29 cellular contexts compared by ENCODE assay signal in the genomic region with DNA sequence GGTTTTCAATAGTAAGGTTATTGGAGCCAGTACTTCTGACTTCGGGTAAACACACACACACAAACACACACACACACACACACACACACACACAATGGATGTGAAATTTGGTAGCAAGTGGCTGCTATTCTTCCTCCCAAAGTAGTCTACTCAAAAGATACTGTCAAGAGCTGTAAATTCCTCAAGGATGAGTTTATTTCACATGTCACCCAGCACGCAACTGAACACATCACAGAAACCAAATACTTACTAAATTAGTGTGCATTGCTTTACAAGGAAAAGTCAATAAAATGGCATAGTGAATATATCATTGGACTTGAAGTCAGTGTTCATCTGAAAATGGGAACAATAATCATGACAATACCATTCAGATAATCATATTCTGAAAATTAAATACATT. TPM values are rescaled to one million over a fixed set of nuclear protein-coding genes. Genes with fewer than 3 reads are reported as not detected.
DNase-seq lines count a peak whose midpoint lies in the region; ATAC-seq, FAIRE-seq and TF ChIP-seq lines count a peak whose summit lies in the region.
"Had no signal": no experiment of that assay in that cellular context is flagged by ENCODE, and none has a peak within 500 bp of the region (broad histone marks: within the 10 kb centered on the region; RNA-seq: fewer than 3 reads in every experiment).

No MANE protein-coding gene starts in this region.

- H3K4me1 Mint-ChIP-seq in natural killer cell treated with Interleukin-12 subunit alpha and Interleukin-12 subunit beta and Interleukin-15 and Interleukin-18, amount 100 ng/mL, for 72 hours (ENCODE audit: low read depth in 2 of 2), result no peaks in the 10 kb centered on the region
- H3K4me1 Mint-ChIP-seq: activated CD4-positive, alpha-beta T cell treated with anti-CD3 and anti-CD28 coated beads, Interleukin-2, amount 10 ng/mL, durations not matched to agents 7 days and 5 days; activated naive CD8-positive, alpha-beta T cell treated with anti-CD3 and anti-CD28 coated beads for 36 hours; H9; naive thymus-derived CD4-positive, alpha-beta T cell; T-cell; WTC11 had no signal

- FAIRE-seq in H54 (lab: Jason Lieb, UNC), result peak; percentile 78
- FAIRE-seq: endometrium, GM12891, keratinocyte had no signal

- H3K14ac ChIP-seq in mesenchymal stem cell (ENCODE audit: low read length in 2 of 2), result no peak overlapping the region

- WGBS in mesenchymal stem cell, result 33% methylated on average over 2 of the region's 2 CpGs
- 63 to 89% methylated on average over 2 of the region's 2 CpGs for WGBS in thyroid gland, 2 donors

- no peaks in the 10 kb centered on the region for H3K9me3 ChIP-seq in mesenchymal stem cell (ENCODE audit: control insufficient read depth, low read length)
- no peaks in the 10 kb centered on the region for H3K9me3 ChIP-seq in thyroid gland
- H3K9me3 ChIP-seq: spleen had no signal

- no peaks in the 10 kb centered on the region for H3K79me1 ChIP-seq in mesenchymal stem cell (replicated peaks; ENCODE audit: low read length, poor library complexity, severe bottlenecking)

- H3K27ac Mint-ChIP-seq in natural killer cell treated with Interleukin-12 subunit alpha and Interleukin-12 subunit beta and Interleukin-15 and Interleukin-18, amount 100 ng/mL, for 72 hours, result no peak overlapping the region
- H3K27ac Mint-ChIP-seq: activated CD4-positive, alpha-beta T cell treated with anti-CD3 and anti-CD28 coated beads, Interleukin-2, amount 10 ng/mL, durations not matched to agents 7 days and 5 days; activated naive CD8-positive, alpha-beta T cell treated with anti-CD3 and anti-CD28 coated beads for 36 hours; CD4-positive, alpha-beta T cell; dendritic cell treated with granulocyte-macrophage colony-stimulating factor and Interleukin-4, amounts not matched to agents 40 ng/mL and 50 ng/mL, for 4 days; H9; naive thymus-derived CD4-positive, alpha-beta T cell; T-cell; WTC11 had no signal

- TF ChIP-seq POLR2A in H54 (IDR thresholded peaks at IDR 0.05; ENCODE audit: low read depth, low read length), result no peak
- no peak for TF ChIP-seq POLR2A in thyroid gland (IDR thresholded peaks at IDR 0.05)

- H3K9ac ChIP-seq in mesenchymal stem cell (ENCODE audit: low read length), result no peak overlapping the region

- no peak overlapping the region for H3K23ac ChIP-seq in mesenchymal stem cell (ENCODE audit: low read length in 2 of 2)

- H3K4ac ChIP-seq in mesenchymal stem cell (ENCODE audit: low read depth in 1 of 2, low read length in 2 of 2), result no peak overlapping the region

- H3K4me3 ChIP-seq in epithelial cell of esophagus (ENCODE audit: low read length) (no peak overlapping the region), mesenchymal stem cell (ENCODE audit: insufficient read depth in 1 of 2, low read depth in 1 of 2, low read length in 2 of 2) (no peak overlapping the region), thyroid gland (replicated peaks in 1 of 3) (no peak overlapping the region)
- H3K4me3 ChIP-seq: spleen had no signal

- no peak overlapping the region for H3K4me2 ChIP-seq in mesenchymal stem cell (ENCODE audit: low read length, poor library complexity, severe bottlenecking)

- no peaks in the 10 kb centered on the region for H3K4me1 ChIP-seq in mesenchymal stem cell (ENCODE audit: control insufficient read depth, insufficient read depth, low read depth, low read length)
- H3K4me1 ChIP-seq in thyroid gland, result no peaks in the 10 kb centered on the region
- H3K4me1 ChIP-seq: spleen had no signal

- peaks cover 13% of the 10 kb centered on the region for H3K36me3 Mint-ChIP-seq in natural killer cell treated with Interleukin-12 subunit alpha and Interleukin-12 subunit beta and Interleukin-15 and Interleukin-18, amount 100 ng/mL, for 72 hours

- H2BK120ac ChIP-seq in mesenchymal stem cell (ENCODE audit: low read depth, low read length), result no peak overlapping the region

- H3K27me3 Mint-ChIP-seq in natural killer cell treated with Interleukin-12 subunit alpha and Interleukin-12 subunit beta and Interleukin-15 and Interleukin-18, amount 100 ng/mL, for 72 hours, result no peaks in the 10 kb centered on the region
- H3K27me3 Mint-ChIP-seq: activated CD4-positive, alpha-beta T cell treated with anti-CD3 and anti-CD28 coated beads, Interleukin-2, amount 10 ng/mL, durations not matched to agents 7 days and 5 days; activated naive CD8-positive, alpha-beta T cell treated with anti-CD3 and anti-CD28 coated beads for 36 hours; CD4-positive, alpha-beta T cell; dendritic cell treated with granulocyte-macrophage colony-stimulating factor and Interleukin-4, amounts not matched to agents 40 ng/mL and 50 ng/mL, for 4 days; naive thymus-derived CD4-positive, alpha-beta T cell; T-cell had no signal

- H3K9me3 Mint-ChIP-seq in natural killer cell treated with Interleukin-12 subunit alpha and Interleukin-12 subunit beta and Interleukin-15 and Interleukin-18, amount 100 ng/mL, for 72 hours, result no peaks in the 10 kb centered on the region
- H3K9me3 Mint-ChIP-seq: activated CD4-positive, alpha-beta T cell treated with anti-CD3 and anti-CD28 coated beads, Interleukin-2, amount 10 ng/mL, durations not matched to agents 7 days and 5 days; activated naive CD8-positive, alpha-beta T cell treated with anti-CD3 and anti-CD28 coated beads for 36 hours; CD4-positive, alpha-beta T cell; dendritic cell treated with granulocyte-macrophage colony-stimulating factor and Interleukin-4, amounts not matched to agents 40 ng/mL and 50 ng/mL, for 4 days; H9 had no signal

- intact Hi-C loops in thyroid gland (cut with DNase I), result no loop called here

- peaks cover 0 to 47% of the 10 kb centered on the region in 2 experiments for H3K36me3 ChIP-seq in mesenchymal stem cell (ENCODE audit: control insufficient read depth in 1 of 2, insufficient read depth in 2 of 2, low read depth in 1 of 2, low read length in 2 of 2)
- peaks cover 14 to 23% of the 10 kb centered on the region in 2 donors for H3K36me3 ChIP-seq in thyroid gland

- TF ChIP-seq CTCF in epithelial cell of esophagus (IDR thresholded peaks at IDR 0.05; ENCODE audit: insufficient read depth, low read depth, low read length, missing control alignments), result no peak
- TF ChIP-seq CTCF in thyroid gland (IDR thresholded peaks at IDR 0.05), result no peak

- no peak overlapping the region for H3K18ac ChIP-seq in mesenchymal stem cell (ENCODE audit: low read depth in 1 of 2, low read length in 2 of 2)

- peak; percentile 1 for DNase-seq in H54 (ENCODE audit: insufficient read length, low spot score)
- peak; percentile 8 for DNase-seq in NCI-H226
- peak; percentile 40 for DNase-seq in epithelial cell of esophagus (ENCODE audit: low read depth)
- peak; percentile 28 for DNase-seq in mesenchymal stem cell
- no peak for DNase-seq in natural killer cell treated with Interleukin-12 subunit alpha and Interleukin-12 subunit beta and Interleukin-15 and Interleukin-18, amount 100 ng/mL, for 72 hours (ENCODE audit: low spot score)
- no peak for DNase-seq in hippocampal formation (lab: John Stamatoyannopoulos, UW)
- DNase-seq in thyroid gland, result no peak
- DNase-seq in GDM1 (lab: John Stamatoyannopoulos, UW), result no peak
- DNase-seq: activated CD4-positive, alpha-beta T cell treated with anti-CD3 and anti-CD28 coated beads, Interleukin-2, amount 10 ng/mL, durations not matched to agents 7 days and 5 days; activated effector memory CD4-positive, alpha-beta T cell treated with anti-CD3 and anti-CD28 coated beads, Interleukin-2, amount 50 U/mL, for 16 hours; activated naive CD8-positive, alpha-beta T cell treated with anti-CD3 and anti-CD28 coated beads for 36 hours; activated T-cell treated with anti-CD3 and anti-CD28 coated beads, Interleukin-2, amount 50 U/mL, for 1 hour; CD4-positive, alpha-beta T cell; central memory CD4-positive, alpha-beta T cell; H9; Kasumi-1; naive thymus-derived CD4-positive, alpha-beta T cell; NCI-H1048; right cardiac atrium; spleen; stimulated activated CD4-positive, alpha-beta T cell treated with anti-CD3 and anti-CD28 coated beads, Interleukin-2, amount 100 ng/mL, for 24 hours; stimulated activated naive CD8-positive, alpha-beta T cell treated with anti-CD3 and anti-CD28 coated beads, Interleukin-15, Interleukin-2, amounts not matched to agents 100 U/mL and 50 U/mL, for 24 hours; T-cell had no signal

- H2BK15ac ChIP-seq in mesenchymal stem cell (ENCODE audit: low read depth, poor library complexity, severe bottlenecking), result no peak overlapping the region

- no peak overlapping the region for H2BK5ac ChIP-seq in mesenchymal stem cell (ENCODE audit: low read depth, low read length, poor library complexity, severe bottlenecking)

- no peak overlapping the region for H4K8ac ChIP-seq in mesenchymal stem cell (ENCODE audit: low read length)

- H2AFZ ChIP-seq in mesenchymal stem cell (ENCODE audit: low read depth, low read length), result no peak overlapping the region

- no peak for ATAC-seq in natural killer cell treated with Interleukin-12 subunit alpha and Interleukin-12 subunit beta and Interleukin-15 and Interleukin-18, amount 100 ng/mL, for 72 hours
- ATAC-seq: naive thymus-derived CD4-positive, alpha-beta T cell; right cardiac atrium; stimulated activated naive CD8-positive, alpha-beta T cell treated with anti-CD3 and anti-CD28 coated beads, Interleukin-15, Interleukin-2, amounts not matched to agents 100 U/mL and 50 U/mL, for 24 hours; T-cell; WTC11 had no signal

- H2AK5ac ChIP-seq in mesenchymal stem cell (ENCODE audit: low read length, severe bottlenecking), result no peak overlapping the region

- H3K27me3 ChIP-seq in mesenchymal stem cell (ENCODE audit: control insufficient read depth in 1 of 2, insufficient read depth in 1 of 2, low read length in 2 of 2) (no peaks in the 10 kb centered on the region), thyroid gland (no peaks in the 10 kb centered on the region)
- H3K27me3 ChIP-seq: spleen had no signal

- no peak overlapping the region for H3K4me3 Mint-ChIP-seq in natural killer cell treated with Interleukin-12 subunit alpha and Interleukin-12 subunit beta and Interleukin-15 and Interleukin-18, amount 100 ng/mL, for 72 hours
- H3K4me3 Mint-ChIP-seq: activated CD4-positive, alpha-beta T cell treated with anti-CD3 and anti-CD28 coated beads, Interleukin-2, amount 10 ng/mL, durations not matched to agents 7 days and 5 days; activated naive CD8-positive, alpha-beta T cell treated with anti-CD3 and anti-CD28 coated beads for 36 hours; CD4-positive, alpha-beta T cell; dendritic cell treated with granulocyte-macrophage colony-stimulating factor and Interleukin-4, amounts not matched to agents 40 ng/mL and 50 ng/mL, for 4 days; H9; naive thymus-derived CD4-positive, alpha-beta T cell; T-cell; WTC11 had no signal

- no peak overlapping the region for H3K27ac ChIP-seq in mesenchymal stem cell (ENCODE audit: low read length, poor library complexity, severe bottlenecking)
- no peak overlapping the region for H3K27ac ChIP-seq in thyroid gland
- H3K27ac ChIP-seq: HL-60, spleen had no signal

- no peak overlapping the region for H2BK12ac ChIP-seq in mesenchymal stem cell (ENCODE audit: low read length in 2 of 2)

- no peak overlapping the region for H4K91ac ChIP-seq in mesenchymal stem cell (ENCODE audit: low read length)

RNA-seq across cellular contexts. Expression of a gene that starts 32.9 kb away (rescaled TPM):
- 11.7 TPM for polyA plus RNA-seq in mesenchymal stem cell (2013, experiment 1 of 2)
- polyA plus RNA-seq in mesenchymal stem cell (2013, experiment 2 of 2), result 12.8 TPM
- 10 to 100 TPM in 1 of 2 donors, 1 to 10 TPM in 1; 9.7 to 10.6 TPM for total RNA-seq in natural killer cell treated with Interleukin-12 subunit alpha and Interleukin-12 subunit beta and Interleukin-15 and Interleukin-18, amount 100 ng/mL, for 72 hours
- 10 to 100 TPM; 15.3 to 26.7 (median 20.9) TPM for total RNA-seq in thyroid gland

RNA-seq across cellular contexts. Expression of a gene that starts 33.0 kb away (rescaled TPM):
- polyA plus RNA-seq in mesenchymal stem cell (2013, experiment 1 of 2), result 4.0 TPM
- polyA plus RNA-seq in mesenchymal stem cell (2013, experiment 2 of 2), result 4.0 TPM
- total RNA-seq in natural killer cell treated with Interleukin-12 subunit alpha and Interleukin-12 subunit beta and Interleukin-15 and Interleukin-18, amount 100 ng/mL, for 72 hours, result 10 to 100 TPM in 1 of 2 donors, 1 to 10 TPM in 1; 7.4 to 11.3 TPM
- 1 to 10 TPM; 2.4 to 6.1 (median 3.9) TPM for total RNA-seq in thyroid gland

Comparison
In these comparisons a context has a peak if more than half of its experiments do, and no peak if none do; other contexts are left out.
1. DNase-seq: peak in H54 (single experiment), NCI-H226 (single experiment), epithelial cell of esophagus (single experiment) and mesenchymal stem cell (single experiment); none in natural killer cell treated with Interleukin-12 subunit alpha and Interleukin-12 subunit beta and Interleukin-15 and Interleukin-18, amount 100 ng/mL, for 72 hours (single experiment), hippocampal formation (0 of 2), thyroid gland (0 of 2) and GDM1 (single experiment).